Comparison of ENCODE assay signal across 22 cellular contexts in the genomic region with DNA sequence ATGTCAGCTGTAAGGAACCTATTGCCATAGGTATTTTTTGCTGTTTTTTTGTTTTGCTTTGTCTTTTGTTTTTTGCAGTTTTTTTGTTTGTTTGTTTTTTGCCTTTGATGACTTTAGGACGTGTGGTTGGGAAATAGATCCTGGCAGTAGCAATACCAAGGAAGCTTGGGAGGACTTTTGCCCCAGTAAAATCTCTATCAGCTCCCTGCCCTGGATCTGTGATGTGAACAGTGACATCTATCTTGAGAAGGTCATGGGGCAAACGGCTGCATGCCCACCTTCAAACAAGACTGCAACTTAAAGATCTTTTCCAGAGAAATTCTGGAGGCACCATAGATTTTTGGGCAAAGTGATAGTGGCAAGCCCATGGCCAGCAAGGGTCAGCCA. TPM values are rescaled to one million over a fixed set of nuclear protein-coding genes. Genes with fewer than 3 reads are reported as not detected.
"Had no signal": no experiment of that assay in that cellular context is flagged by ENCODE, and none has a peak within 500 bp of the region (broad histone marks: within the 10 kb centered on the region; RNA-seq: fewer than 3 reads in every experiment).

No MANE protein-coding gene starts in this region.

- H3K4me3 ChIP-seq: adrenal gland, esophagus squamous epithelium, pancreas, smooth muscle cell, stomach, testis had no signal

- H3K27me3 ChIP-seq: adrenal gland, testis had no signal

- DNase-seq: activated CD4-positive, alpha-beta T cell treated with anti-CD3 and anti-CD28 coated beads for 1 hour; activated CD8-positive, alpha-beta memory T cell treated with anti-CD3 and anti-CD28 coated beads for 24 hours; activated CD8-positive, alpha-beta memory T cell treated with anti-CD3 and anti-CD28 coated beads, Interleukin-2, amount 50 U/mL, for 48 hours; activated effector memory CD4-positive, alpha-beta T cell treated with Interleukin-2 at 50 U/mL for 16 hours; activated T-cell treated with anti-CD3 and anti-CD28 coated beads, Interleukin-2, amount 50 U/mL, for 48 hours; adrenal gland; effector CD8-positive, alpha-beta T cell; esophagus squamous epithelium; naive B cell; pancreas; stimulated activated CD4-positive, alpha-beta T cell treated with anti-CD3 and anti-CD28 coated beads, Interleukin-4, amount 100 ng/mL, for 24 hours; stomach; T-helper 17 cell; testis; WERI-Rb-1 had no signal

- ATAC-seq: pancreas; sciatic nerve; stimulated activated effector memory CD8-positive, alpha-beta T cell treated with anti-CD3 and anti-CD28 coated beads, Interleukin-12 subunit alpha, Interleukin-12 subunit beta, amount 100 ng/mL, for 72 hours; T-helper 17 cell had no signal

- H3K9me3 Mint-ChIP-seq: activated naive CD4-positive, alpha-beta T cell treated with anti-CD3 and anti-CD28 coated beads, Interleukin-2, amount 50 U/mL, for 24 hours; dendritic cell treated with granulocyte-macrophage colony-stimulating factor and Interleukin-4, amounts not matched to agents 40 ng/mL and 50 ng/mL, for 4 days; stimulated activated effector memory CD8-positive, alpha-beta T cell treated with anti-CD3 and anti-CD28 coated beads, Interleukin-12 subunit alpha, Interleukin-12 subunit beta, amount 100 ng/mL, for 72 hours had no signal

- H3K27ac ChIP-seq: esophagus squamous epithelium, pancreas, stomach, testis, WERI-Rb-1 had no signal

- H3K4me3 Mint-ChIP-seq: activated naive CD4-positive, alpha-beta T cell treated with anti-CD3 and anti-CD28 coated beads, Interleukin-2, amount 50 U/mL, for 24 hours; dendritic cell treated with granulocyte-macrophage colony-stimulating factor and Interleukin-4, amounts not matched to agents 40 ng/mL and 50 ng/mL, for 4 days; stimulated activated effector memory CD8-positive, alpha-beta T cell treated with anti-CD3 and anti-CD28 coated beads, Interleukin-12 subunit alpha, Interleukin-12 subunit beta, amount 100 ng/mL, for 72 hours; T-helper 17 cell had no signal

- H3K36me3 Mint-ChIP-seq: activated naive CD4-positive, alpha-beta T cell treated with anti-CD3 and anti-CD28 coated beads, Interleukin-2, amount 50 U/mL, for 24 hours; naive B cell; stimulated activated effector memory CD8-positive, alpha-beta T cell treated with anti-CD3 and anti-CD28 coated beads, Interleukin-12 subunit alpha, Interleukin-12 subunit beta, amount 100 ng/mL, for 72 hours had no signal

- H3K9me3 ChIP-seq: adrenal gland, esophagus squamous epithelium, pancreas, stomach, testis had no signal

- H3K4me1 ChIP-seq: pancreas had no signal

- FAIRE-seq: bronchial epithelial cell, pancreas had no signal

- H3K4me2 ChIP-seq: smooth muscle cell had no signal

- H3K36me3 ChIP-seq: adrenal gland, esophagus squamous epithelium, pancreas, stomach, WERI-Rb-1 had no signal

- H3K27ac Mint-ChIP-seq: activated naive CD4-positive, alpha-beta T cell treated with anti-CD3 and anti-CD28 coated beads, Interleukin-2, amount 50 U/mL, for 24 hours; dendritic cell treated with granulocyte-macrophage colony-stimulating factor and Interleukin-4, amounts not matched to agents 40 ng/mL and 50 ng/mL, for 4 days; naive B cell; stimulated activated effector memory CD8-positive, alpha-beta T cell treated with anti-CD3 and anti-CD28 coated beads, Interleukin-12 subunit alpha, Interleukin-12 subunit beta, amount 100 ng/mL, for 72 hours; T-helper 17 cell had no signal

RNA-seq across cellular contexts. Expression of gene ADRA1B, which starts 5.4 kb away (rescaled TPM):
- total RNA-seq: mononuclear cell, T-helper 17 cell had no signal
